In genomic region chr4:53494851-53495250, GRCh38 we compare ENCODE assay signal across 31 cellular contexts.
"Had no signal": no experiment of that assay in that cellular context is flagged by ENCODE, and none has a peak within 500 bp of the region (broad histone marks: within the 10 kb centered on the region; RNA-seq: fewer than 3 reads in every experiment).

No MANE protein-coding gene starts in this region.

- H3K4me3 ChIP-seq: body of pancreas, breast epithelium, MG63, SJCRH30, SK-N-MC had no signal

- H3K27ac ChIP-seq: body of pancreas, breast epithelium, SJCRH30, SK-N-MC had no signal

- DNase-seq: activated CD4-positive, alpha-beta T cell treated with anti-CD3 and anti-CD28 coated beads for 36 hours; activated CD4-positive, alpha-beta T cell treated with anti-CD3 and anti-CD28 coated beads, Interleukin-2, amount 10 ng/mL, durations not matched to agents 7 days and 5 days; activated CD4-positive, alpha-beta T cell treated with anti-CD3 and anti-CD28 coated beads, Interleukin-2, amount 50 U/mL, for 48 hours; activated CD8-positive, alpha-beta T cell treated with anti-CD3 and anti-CD28 coated beads, Interleukin-2, amount 10 ng/mL, durations not matched to agents 7 days and 5 days; activated gamma-delta T cell; activated naive CD4-positive, alpha-beta T cell treated with Interleukin-2 at 50 U/mL for 16 hours; activated naive CD8-positive, alpha-beta T cell treated with anti-CD3 and anti-CD28 coated beads, Interleukin-2, amount 10 ng/mL, durations not matched to agents 7 days and 5 days; activated T-cell treated with anti-CD3 and anti-CD28 coated beads, Interleukin-2, amount 50 U/mL, for 24 hours; body of pancreas; Karpas-422; KBM-7; MG63; NCI-H1092; NCI-H1417; NCI-H146; NCI-H187; NCI-H2029 treated with DMSO at 0.1 percent for 48 hours; NCI-H2107; NCI-H2171; NCI-H510A; NCI-H526; NCI-H748 treated with DMSO at 0.1 percent for 48 hours; NK-92 treated with Interleukin-12 subunit alpha and Interleukin-12 subunit beta, amount 100 ng/mL, for 24 hours; OCI-M1; SHP77; SJCRH30 had no signal

- H3K9me3 ChIP-seq: body of pancreas, breast epithelium, MG63, SJCRH30 had no signal

- H3K27me3 ChIP-seq: body of pancreas, breast epithelium, MG63, SJCRH30 had no signal

- ATAC-seq: activated CD4-positive, alpha-beta T cell treated with anti-CD3 and anti-CD28 coated beads for 36 hours; activated CD4-positive, CD25-positive, alpha-beta regulatory T cell treated with anti-CD3 and anti-CD28 coated beads, Interleukin-2, amount 50 U/mL, for 24 hours; activated CD8-positive, alpha-beta T cell treated with anti-CD3 and anti-CD28 coated beads, Interleukin-2, amount 10 ng/mL, durations not matched to agents 7 days and 5 days; body of pancreas; Panc1; WTC11 had no signal

- H3K36me3 ChIP-seq: breast epithelium, SJCRH30 had no signal
